Comparison of ENCODE assay signal across 22 cellular contexts in the genomic region with DNA sequence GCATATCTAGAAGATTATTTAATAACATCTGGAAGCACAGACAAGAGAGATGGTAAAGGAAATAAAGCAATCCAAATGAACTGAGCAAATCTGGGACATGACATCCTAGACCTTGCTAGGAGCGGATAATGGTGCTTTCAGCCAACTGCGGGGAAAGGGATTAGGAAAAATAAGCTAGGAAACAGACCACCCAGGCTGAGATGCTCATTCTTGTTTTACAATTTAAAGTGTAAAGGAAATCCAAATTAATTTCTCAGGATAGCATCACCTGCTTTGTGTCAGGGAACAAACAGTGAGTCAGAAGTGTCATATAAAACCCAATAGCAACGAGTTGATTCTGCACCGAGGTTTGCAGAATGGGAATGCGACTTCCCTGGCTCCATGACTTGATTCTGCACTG.
"Had no signal": no experiment of that assay in that cellular context is flagged by ENCODE, and none has a peak within 500 bp of the region (broad histone marks: within the 10 kb centered on the region; RNA-seq: fewer than 3 reads in every experiment).

No MANE protein-coding gene starts in this region.

- DNase-seq: KBM-7, MV-4-11, NCI-H1048, NCI-H1105, NCI-H1417 treated with DMSO at 0.1 percent for 48 hours, NCI-H146, NCI-H1694 treated with DMSO at 0.1 percent for 48 hours, NCI-H1930, NCI-H2081, NCI-H2107, NCI-H226, NCI-H446, NCI-H510A, NCI-H524 treated with DMSO at 0.1 percent for 48 hours, NCI-H69, NCI-H774, SHP77, T-helper 1 cell had no signal

- ATAC-seq: Panc1, SK-N-SH treated with all-trans-retinoic acid at 6 μM for 48 hours had no signal

- H3K27ac ChIP-seq: HL-60, RWPE1 had no signal
